Comparison of ENCODE assay signal across 9 cellular contexts in the genomic region with DNA sequence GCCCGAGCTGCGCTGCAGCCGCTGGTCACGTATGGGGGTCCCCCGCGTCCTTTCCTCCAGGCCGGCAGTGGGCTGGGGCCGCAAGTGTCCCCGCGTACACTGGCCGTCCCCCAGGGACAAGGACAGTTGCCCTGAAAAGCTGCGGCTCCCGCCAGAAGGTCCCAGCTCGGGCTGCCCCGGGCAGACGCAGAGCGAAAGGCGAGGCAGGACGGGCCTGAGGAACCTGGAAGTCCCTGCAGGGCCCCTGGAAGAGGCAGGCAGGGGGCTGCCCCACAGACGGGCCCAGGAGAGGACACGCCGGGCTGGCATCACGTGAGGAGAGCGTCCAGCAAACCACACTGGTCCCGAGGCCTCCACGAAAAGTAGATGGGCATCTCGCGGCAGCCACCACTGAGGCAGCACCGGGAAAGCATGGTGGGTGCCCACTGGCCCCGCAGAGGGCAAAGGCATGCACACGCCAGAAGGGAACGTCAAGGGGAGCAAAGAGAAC. TPM values are rescaled to one million over a fixed set of nuclear protein-coding genes. Genes with fewer than 3 reads are reported as not detected.
DNase-seq lines count a peak whose midpoint lies in the region; ATAC-seq and TF ChIP-seq lines count a peak whose summit lies in the region.
"Had no signal": no experiment of that assay in that cellular context is flagged by ENCODE, and none has a peak within 500 bp of the region (broad histone marks: within the 10 kb centered on the region; RNA-seq: fewer than 3 reads in every experiment).

No MANE protein-coding gene starts in this region.

- ATAC-seq in right lobe of liver (no peak), HG02981 (IDR thresholded peaks at IDR 0.05; ENCODE audit: unreplicated experiment) (no peak)

- intact Hi-C loops in ascending aorta (cut with DNase I), result no loop called here
- intact Hi-C loops in right lobe of liver (cut with DNase I), result no loop called here

- no peak for TF ChIP-seq EP300 in suprapubic skin (IDR thresholded peaks at IDR 0.05)

- H3K27ac ChIP-seq in ascending aorta, result peak overlapping the region in 1 of 2 donors; percentile 34
- no peak overlapping the region for H3K27ac ChIP-seq in right lobe of liver
- no peak overlapping the region for H3K27ac ChIP-seq in suprapubic skin

- peaks cover 5 to 8% of the 10 kb centered on the region in 2 donors for H3K4me1 ChIP-seq in ascending aorta
- H3K4me1 ChIP-seq in right lobe of liver, result peaks cover 0 to 14% (median 0%) of the 10 kb centered on the region in 4 donors
- peaks cover 55% of the 10 kb centered on the region for H3K4me1 ChIP-seq in suprapubic skin

- 93% methylated on average over 3 of the region's 32 CpGs for WGBS in right lobe of liver (ENCODE audit: insufficient coverage, low coverage, low lambda C conversion rate, missing lambda C conversion rate)
- 84% methylated on average over 17 of the region's 32 CpGs for WGBS in suprapubic skin

- H3K27me3 ChIP-seq in ascending aorta (peaks cover 23% of the 10 kb centered on the region), right lobe of liver (peaks cover 0 to 7% of the 10 kb centered on the region in 2 donors), suprapubic skin (peaks cover 41% of the 10 kb centered on the region)

- TF ChIP-seq POLR2A in right lobe of liver (IDR thresholded peaks at IDR 0.05) (no peak), suprapubic skin (IDR thresholded peaks at IDR 0.05) (no peak)

- H3K36me3 ChIP-seq in ascending aorta, result no peaks in the 10 kb centered on the region
- no peaks in the 10 kb centered on the region for H3K36me3 ChIP-seq in right lobe of liver
- no peaks in the 10 kb centered on the region for H3K36me3 ChIP-seq in suprapubic skin

- H3K9me3 ChIP-seq in ascending aorta, result no peaks in the 10 kb centered on the region
- H3K9me3 ChIP-seq in right lobe of liver, result no peaks in the 10 kb centered on the region
- no peaks in the 10 kb centered on the region for H3K9me3 ChIP-seq in suprapubic skin

- H3K4me3 ChIP-seq in ascending aorta (peak overlapping the region; percentile 54 to 68), right lobe of liver (peak overlapping the region; percentile 37 to 57 (median 41)), suprapubic skin (peak overlapping the region; percentile 70)

- peak; percentile 0 for DNase-seq in activated CD4-positive, alpha-beta T cell treated with anti-CD3 and anti-CD28 coated beads for 48 hours
- no peak for DNase-seq in activated CD4-positive, alpha-beta T cell treated with anti-CD3 and anti-CD28 coated beads for 4 hours
- DNase-seq in ascending aorta (ENCODE audit: low spot score in 2 of 2) (peak; percentile 4 to 59), right lobe of liver (peak in 2 of 3 donors; percentile 46 to 53), suprapubic skin (ENCODE audit: low spot score in 2 of 2) (peak; percentile 65 to 71), epidermal melanocyte (ENCODE audit: insufficient read length, low spot score) (no peak)
- DNase-seq in effector CD8-positive, alpha-beta T cell (lab: John Stamatoyannopoulos, UW), result no peak
- DNase-seq: ACHN had no signal

- TF ChIP-seq CTCF in ascending aorta (IDR thresholded peaks at IDR 0.05), result no peak
- no peak for TF ChIP-seq CTCF in right lobe of liver (IDR thresholded peaks at IDR 0.05)
- TF ChIP-seq CTCF in suprapubic skin (IDR thresholded peaks at IDR 0.05), result no peak

RNA-seq across cellular contexts. Expression of a gene that starts 3.2 kb away (rescaled TPM):
- 6.5 TPM for total RNA-seq in ascending aorta
- total RNA-seq in right lobe of liver, result 1 to 10 TPM in 4 of 6 experiments, under 1 TPM in 2; 0.93 to 2.9 (median 2.2) TPM
- total RNA-seq in suprapubic skin, result 10 to 100 TPM in 2 of 4 donors, 1 to 10 TPM in 2; 7.9 to 13.0 (median 10.6) TPM

Comparison
In these comparisons a context has a peak if more than half of its experiments do, and no peak if none do; other contexts are left out.
1. DNase-seq: peak in activated CD4-positive, alpha-beta T cell treated with anti-CD3 and anti-CD28 coated beads for 48 hours (single experiment), ascending aorta (2 of 2), right lobe of liver (2 of 3) and suprapubic skin (2 of 2); none in activated CD4-positive, alpha-beta T cell treated with anti-CD3 and anti-CD28 coated beads for 4 hours (0 of 2), epidermal melanocyte (single experiment) and effector CD8-positive, alpha-beta T cell (single experiment).
2. Peak in every context shown above with its lines, with median percentiles within 50 percentile points of each other: H3K4me3 ChIP-seq.